27 cellular contexts compared by ENCODE assay signal in the genomic region with DNA sequence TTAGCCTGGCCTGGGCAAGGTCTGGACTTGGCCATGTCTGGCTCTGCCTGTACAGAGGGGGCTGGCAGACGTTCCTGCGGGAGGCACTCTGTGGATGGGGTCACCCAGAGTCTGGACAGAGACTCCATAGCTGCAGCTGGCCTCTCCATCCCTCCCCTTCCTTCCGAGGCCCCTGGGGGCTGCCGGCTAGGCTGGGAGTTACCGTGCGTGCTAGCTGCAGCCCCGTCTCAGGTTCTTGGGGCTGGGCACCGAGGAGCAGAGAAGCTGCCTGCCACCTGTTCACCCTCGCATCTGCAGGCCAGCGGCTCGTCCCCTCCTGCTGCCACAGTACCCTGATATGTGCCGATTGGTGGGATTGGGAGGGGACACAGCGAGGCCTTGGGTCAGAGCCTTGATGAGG.
DNase-seq lines count a peak whose midpoint lies in the region; ATAC-seq and TF ChIP-seq lines count a peak whose summit lies in the region.
"Had no signal": no experiment of that assay in that cellular context is flagged by ENCODE, and none has a peak within 500 bp of the region (broad histone marks: within the 10 kb centered on the region; RNA-seq: fewer than 3 reads in every experiment).

No MANE protein-coding gene starts in this region.

- no peaks in the 10 kb centered on the region for H3K9me3 ChIP-seq in SK-N-SH
- no peaks in the 10 kb centered on the region for H3K9me3 ChIP-seq in adrenal gland (replicated peaks in 1 of 3)
- no peaks in the 10 kb centered on the region for H3K9me3 ChIP-seq in upper lobe of right lung
- H3K9me3 ChIP-seq: thyroid gland had no signal

- no peaks in the 10 kb centered on the region for H3K36me3 ChIP-seq in SK-N-SH (replicated peaks in 1 of 2; ENCODE audit: control insufficient read depth in 1 of 2, insufficient read depth in 2 of 2, low read length in 1 of 2)
- H3K36me3 ChIP-seq in adrenal gland (replicated peaks in 1 of 2) = no peaks in the 10 kb centered on the region
- H3K36me3 ChIP-seq in upper lobe of right lung = no peaks in the 10 kb centered on the region
- H3K36me3 ChIP-seq: thyroid gland had no signal

- H3K4me1 ChIP-seq in SK-N-SH (ENCODE audit: control insufficient read depth in 1 of 2, insufficient read depth in 2 of 2, low read depth in 1 of 2, low read length in 1 of 2) (peaks cover 0 to 37% of the 10 kb centered on the region in 2 experiments; a peak in 2 of 4 replicates), adrenal gland (replicated peaks in 1 of 2) (peaks cover 35 to 78% of the 10 kb centered on the region in 2 donors), upper lobe of right lung (peaks cover 74% of the 10 kb centered on the region)

- H3K4me3 Mint-ChIP-seq in memory B cell = no peak overlapping the region

- no peak overlapping the region for H3K4me2 ChIP-seq in SK-N-SH

- H3K9ac ChIP-seq in SK-N-SH = no peak overlapping the region

- no peaks in the 10 kb centered on the region for H3K36me3 Mint-ChIP-seq in memory B cell
- H3K36me3 Mint-ChIP-seq: naive B cell had no signal

- intact Hi-C loops in adrenal gland (cut with DNase I) = loop anchor here (10.0 kb wide), 1 partner anchor 45 kb away; no protein-coding TSS in a partner anchor
- intact Hi-C loops in upper lobe of right lung (cut with DNase I) = no loop called here
- intact Hi-C loops in lower leg skin (cut with DNase I; ENCODE audit: low total_unique reads) = loop anchor here (10.0 kb wide), 1 partner anchor 55 kb away; no protein-coding TSS in a partner anchor

- no peaks in the 10 kb centered on the region for H3K27me3 Mint-ChIP-seq in memory B cell
- H3K27me3 Mint-ChIP-seq: activated naive CD8-positive, alpha-beta T cell; activated T-helper 17 cell treated with anti-CD3 and anti-CD28 coated beads, Interleukin-2, amount 50 U/mL, for 72 hours; naive B cell had no signal

- H2AFZ ChIP-seq in SK-N-SH (ENCODE audit: low read depth) = no peak overlapping the region

- CTCF ChIA-PET in SK-N-SH (lab: Yijun Ruan, JAX) = interaction anchor here (0.6 to 1.4 kb wide), 3 partner anchors 12 to 63 kb away, joined by 3 to 6 read pairs (median 3); no protein-coding TSS in a partner anchor

- TF ChIP-seq EP300 in SK-N-SH (IDR thresholded peaks at IDR 0.05; ENCODE audit: borderline replicate concordance in 1 of 2, low read depth in 1 of 2, low read length in 1 of 2) = no peak

- TF ChIP-seq POLR2A in adrenal gland (IDR thresholded peaks at IDR 0.05) (no peak), lower leg skin (IDR thresholded peaks at IDR 0.05) (no peak)

- no peaks in the 10 kb centered on the region for H3K27me3 ChIP-seq in SK-N-SH (ENCODE audit: insufficient read depth)
- no peaks in the 10 kb centered on the region for H3K27me3 ChIP-seq in adrenal gland
- no peaks in the 10 kb centered on the region for H3K27me3 ChIP-seq in upper lobe of right lung
- H3K27me3 ChIP-seq: dorsolateral prefrontal cortex, thyroid gland had no signal

- no peak for TF ChIP-seq RAD21 in SK-N-SH (IDR thresholded peaks at IDR 0.05; ENCODE audit: low read length)

- ATAC-seq in SK-N-SH treated with all-trans-retinoic acid at 6 μM for 48 hours (no peak), memory B cell (ENCODE audit: low read depth) (no peak), upper lobe of right lung (no peak)

- H3K79me2 ChIP-seq in SK-N-SH (ENCODE audit: insufficient read depth) = peaks cover 30% of the 10 kb centered on the region; the same call in 1 of the 2 replicates

- peaks cover 93% of the 10 kb centered on the region for H4K20me1 ChIP-seq in SK-N-SH (ENCODE audit: insufficient read depth)

- H3K4me1 Mint-ChIP-seq in memory B cell = peaks cover 33% of the 10 kb centered on the region

- DNase-seq in SK-N-SH = peak; percentile 58
- no peak for DNase-seq in adrenal gland
- DNase-seq in memory B cell (ENCODE audit: low spot score in 2 of 2) = no peak
- DNase-seq in upper lobe of right lung = no peak
- no peak for DNase-seq in lower leg skin (ENCODE audit: low spot score in 2 of 2)
- DNase-seq in GM20000 (ENCODE audit: low spot score) = no peak
- no peak for DNase-seq in NCI-H2029 treated with DMSO at 0.1 percent for 48 hours (lab: John Stamatoyannopoulos, UW)
- DNase-seq: activated CD4-positive, alpha-beta T cell treated with anti-CD3 and anti-CD28 coated beads, Interleukin-2, amount 50 U/mL, for 4 hours; activated CD4-positive, CD25-positive, alpha-beta regulatory T cell; activated CD8-positive, alpha-beta memory T cell treated with anti-CD3 and anti-CD28 coated beads, Interleukin-2, amount 50 U/mL, for 4 hours; Calu3; DND-41; dorsolateral prefrontal cortex; HCEC 1CT; naive B cell; NCI-H1048; NCI-H187; NCI-H345; NCI-H82; occipital lobe; stimulated activated CD4-positive, alpha-beta T cell treated with anti-CD3 and anti-CD28 coated beads, Interleukin-4, amount 100 ng/mL, for 1 hour; T1000; thyroid gland had no signal

- POLR2A ChIA-PET in SK-N-SH (lab: Yijun Ruan, JAX) = no interaction called here

- H3K27ac ChIP-seq in SK-N-SH (ENCODE audit: low read depth in 2 of 2, low read length in 1 of 2) (peak overlapping the region in 1 of 2 experiments; percentile 34; a peak in 1 of 4 replicates), adrenal gland (peak overlapping the region in 3 of 5 donors; percentile 61 to 99 (median 84)), upper lobe of right lung (peak overlapping the region; percentile 3)
- H3K27ac ChIP-seq: 22Rv1, thyroid gland had no signal

- peak overlapping the region; percentile 95 for H3K27ac Mint-ChIP-seq in memory B cell

- no peaks in the 10 kb centered on the region for H3K9me2 ChIP-seq in SK-N-SH

- WGBS in SK-N-SH (ENCODE audit: low lambda C conversion rate) = 100% methylated on average over 2 of the region's 13 CpGs
- 63 to 80% (median 75%) methylated on average over 7 to 13 of the region's 13 CpGs for WGBS in adrenal gland, 4 donors
- WGBS in lower leg skin, 2 donors = 85 to 87% methylated on average over 12 of the region's 13 CpGs

- TF ChIP-seq CTCF in SK-N-SH (IDR thresholded peaks at IDR 0.05) (no peak), adrenal gland (IDR thresholded peaks at IDR 0.05) (no peak), upper lobe of right lung (IDR thresholded peaks at IDR 0.05) (no peak), lower leg skin (IDR thresholded peaks at IDR 0.05) (no peak), GM20000 (IDR thresholded peaks at IDR 0.05; ENCODE audit: extremely low read depth, missing control alignments) (no peak)

- H3F3A ChIP-seq in SK-N-SH (replicated peaks; ENCODE audit: insufficient read depth) = no peaks in the 10 kb centered on the region

- H3K9me3 Mint-ChIP-seq in memory B cell = peaks cover 4% of the 10 kb centered on the region
- H3K9me3 Mint-ChIP-seq: activated T-helper 17 cell treated with anti-CD3 and anti-CD28 coated beads, Interleukin-2, amount 50 U/mL, for 72 hours had no signal

- no peak overlapping the region for H3K4me3 ChIP-seq in SK-N-SH (ENCODE audit: low read depth in 2 of 2, low read length in 1 of 2)
- no peak overlapping the region for H3K4me3 ChIP-seq in adrenal gland
- H3K4me3 ChIP-seq in upper lobe of right lung = no peak overlapping the region
- H3K4me3 ChIP-seq in lower leg skin (ENCODE audit: low read depth, poor library complexity, severe bottlenecking) = no peak overlapping the region
- H3K4me3 ChIP-seq: dorsolateral prefrontal cortex, thyroid gland had no signal

TF ChIP-seq in SK-N-SH treated with all-trans-retinoic acid at 6 μM for 48 hours, 23 proteins besides CTCF, POLR2A, EP300 and RAD21:
- TF ChIP-seq RARB (CRISPR knock-in tag; IDR thresholded peaks at IDR 0.05) (no peak), CSDC2 (CRISPR knock-in tag; IDR thresholded peaks at IDR 0.05) (no peak), TOX (CRISPR knock-in tag; IDR thresholded peaks at IDR 0.05; ENCODE audit: borderline replicate concordance) (no peak), ZC3H10 (CRISPR knock-in tag; IDR thresholded peaks at IDR 0.05) (no peak), ISL1 (CRISPR knock-in tag; IDR thresholded peaks at IDR 0.05) (no peak), SNAI2 (CRISPR knock-in tag; IDR thresholded peaks at IDR 0.05) (no peak), OSR1 (CRISPR knock-in tag; IDR thresholded peaks at IDR 0.05) (no peak), ZFP3 (CRISPR knock-in tag; IDR thresholded peaks at IDR 0.05) (no peak), ESRRG (CRISPR knock-in tag; IDR thresholded peaks at IDR 0.05) (no peak), ZNF565 (CRISPR knock-in tag; conservative IDR thresholded peaks at IDR 0.05; ENCODE audit: low read depth) (no peak), ARNTL (CRISPR knock-in tag; IDR thresholded peaks at IDR 0.05; ENCODE audit: borderline replicate concordance, low read depth) (no peak)
- TF ChIP-seq, protein P1, sequence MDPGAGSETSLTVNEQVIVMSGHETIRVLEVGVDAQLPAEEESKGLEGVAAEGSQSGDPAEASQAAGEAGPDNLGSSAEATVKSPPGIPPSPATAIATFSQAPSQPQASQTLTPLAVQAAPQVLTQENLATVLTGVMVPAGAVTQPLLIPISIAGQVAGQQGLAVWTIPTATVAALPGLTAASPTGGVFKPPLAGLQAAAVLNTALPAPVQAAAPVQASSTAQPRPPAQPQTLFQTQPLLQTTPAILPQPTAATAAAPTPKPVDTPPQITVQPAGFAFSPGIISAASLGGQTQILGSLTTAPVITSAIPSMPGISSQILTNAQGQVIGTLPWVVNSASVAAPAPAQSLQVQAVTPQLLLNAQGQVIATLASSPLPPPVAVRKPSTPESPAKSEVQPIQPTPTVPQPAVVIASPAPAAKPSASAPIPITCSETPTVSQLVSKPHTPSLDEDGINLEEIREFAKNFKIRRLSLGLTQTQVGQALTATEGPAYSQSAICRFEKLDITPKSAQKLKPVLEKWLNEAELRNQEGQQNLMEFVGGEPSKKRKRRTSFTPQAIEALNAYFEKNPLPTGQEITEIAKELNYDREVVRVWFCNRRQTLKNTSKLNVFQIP (CRISPR knock-in tag; IDR thresholded peaks at IDR 0.05; ENCODE audit: borderline replicate concordance, low read depth) = no peak
- TF ChIP-seq, protein P2, sequence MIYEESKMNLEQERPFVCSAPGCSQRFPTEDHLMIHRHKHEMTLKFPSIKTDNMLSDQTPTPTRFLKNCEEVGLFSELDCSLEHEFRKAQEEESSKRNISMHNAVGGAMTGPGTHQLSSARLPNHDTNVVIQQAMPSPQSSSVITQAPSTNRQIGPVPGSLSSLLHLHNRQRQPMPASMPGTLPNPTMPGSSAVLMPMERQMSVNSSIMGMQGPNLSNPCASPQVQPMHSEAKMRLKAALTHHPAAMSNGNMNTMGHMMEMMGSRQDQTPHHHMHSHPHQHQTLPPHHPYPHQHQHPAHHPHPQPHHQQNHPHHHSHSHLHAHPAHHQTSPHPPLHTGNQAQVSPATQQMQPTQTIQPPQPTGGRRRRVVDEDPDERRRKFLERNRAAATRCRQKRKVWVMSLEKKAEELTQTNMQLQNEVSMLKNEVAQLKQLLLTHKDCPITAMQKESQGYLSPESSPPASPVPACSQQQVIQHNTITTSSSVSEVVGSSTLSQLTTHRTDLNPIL (CRISPR knock-in tag; IDR thresholded peaks at IDR 0.05; ENCODE audit: low read depth) = no peak
